Comparison of ENCODE assay signal across 27 cellular contexts in the genomic region with DNA sequence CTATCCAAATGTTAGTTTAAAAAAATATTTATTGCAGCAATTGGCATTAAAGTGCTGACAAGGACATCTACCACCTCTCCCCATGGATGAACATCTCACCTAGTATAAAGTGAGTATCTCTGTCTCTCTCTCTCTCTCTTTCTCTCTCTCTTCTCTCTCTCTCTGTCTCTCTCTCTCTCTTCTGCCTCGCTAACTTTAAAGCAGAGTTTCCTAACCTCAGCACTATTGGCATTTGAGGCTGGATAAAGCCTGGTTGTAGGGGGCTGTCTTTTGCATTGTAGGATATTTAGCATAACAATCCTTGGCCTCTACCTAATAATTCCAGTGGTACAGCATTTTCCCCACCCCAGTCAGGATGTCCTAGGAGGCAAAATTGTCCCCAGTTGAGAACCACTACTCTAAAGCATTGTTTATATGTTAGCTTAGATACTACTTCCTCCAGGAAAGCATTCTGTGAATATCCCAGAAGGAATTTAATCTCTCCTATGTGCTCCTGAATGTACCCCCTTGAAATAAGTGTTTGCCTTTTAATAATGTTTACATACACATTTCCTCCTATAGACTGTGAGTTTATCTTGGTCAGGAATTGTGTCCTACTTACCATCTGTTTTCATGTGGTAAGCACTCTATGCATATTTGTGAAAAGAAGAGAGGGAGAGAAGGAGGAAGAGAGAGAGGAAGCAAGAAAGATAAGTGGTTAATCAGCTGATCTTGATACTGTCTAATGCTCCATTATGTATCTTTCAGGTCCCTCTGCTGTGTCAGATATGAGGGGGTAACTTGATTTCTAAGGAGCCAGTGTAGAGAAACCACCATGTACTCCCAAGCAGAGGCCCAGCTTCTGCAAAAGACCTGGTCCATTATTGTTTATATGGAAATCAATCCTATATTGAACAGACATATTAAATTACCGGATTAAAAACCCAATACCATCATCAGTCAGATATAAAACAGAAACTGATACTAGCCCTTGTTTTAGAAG.
"Had no signal": no experiment of that assay in that cellular context is flagged by ENCODE, and none has a peak within 500 bp of the region (broad histone marks: within the 10 kb centered on the region; RNA-seq: fewer than 3 reads in every experiment).

No MANE protein-coding gene starts in this region.

- H3K9me3 Mint-ChIP-seq: activated B cell treated with CpG ODN at 0.5 μM for 24 hours; activated CD8-positive, alpha-beta T cell treated with anti-CD3 and anti-CD28 coated beads for 36 hours; activated T-cell treated with anti-CD3 and anti-CD28 coated beads, Interleukin-2, amount 50 U/mL, for 4 hours; activated T-helper 17 cell treated with anti-CD3 and anti-CD28 coated beads, Interleukin-2, amount 50 U/mL, for 72 hours; endodermal cell; naive thymus-derived CD8-positive, alpha-beta T cell; neural progenitor cell; stimulated activated naive B cell treated with anti-CD40 and anti-IgM and Interleukin-4, amounts not matched to agents 10 μg/mL and 1 μg/mL and 100 μg/mL, for 72 hours had no signal

- H3K27ac Mint-ChIP-seq: activated B cell treated with CpG ODN at 0.5 μM for 24 hours; activated CD8-positive, alpha-beta T cell treated with anti-CD3 and anti-CD28 coated beads for 36 hours; activated T-helper 17 cell treated with anti-CD3 and anti-CD28 coated beads, Interleukin-2, amount 50 U/mL, for 72 hours; endodermal cell; naive thymus-derived CD8-positive, alpha-beta T cell; neural progenitor cell; stimulated activated naive B cell treated with anti-CD40 and anti-IgM and Interleukin-4, amounts not matched to agents 10 μg/mL and 1 μg/mL and 100 μg/mL, for 72 hours had no signal

- H3K27ac ChIP-seq: breast epithelium, esophagus muscularis mucosa, gastrocnemius medialis, neural progenitor cell, parathyroid adenoma, right atrium auricular region, transverse colon had no signal

- H3K4me2 ChIP-seq: neural progenitor cell had no signal

- H3K36me3 Mint-ChIP-seq: naive thymus-derived CD8-positive, alpha-beta T cell; neural progenitor cell; stimulated activated naive B cell treated with anti-CD40 and anti-IgM and Interleukin-4, amounts not matched to agents 10 μg/mL and 1 μg/mL and 100 μg/mL, for 72 hours had no signal

- H3K9ac ChIP-seq: neural progenitor cell, parathyroid adenoma had no signal

- H3K27me3 Mint-ChIP-seq: activated B cell treated with CpG ODN at 0.5 μM for 24 hours; activated CD8-positive, alpha-beta T cell treated with anti-CD3 and anti-CD28 coated beads for 36 hours; activated T-helper 17 cell treated with anti-CD3 and anti-CD28 coated beads, Interleukin-2, amount 50 U/mL, for 72 hours; naive thymus-derived CD8-positive, alpha-beta T cell; stimulated activated naive B cell treated with anti-CD40 and anti-IgM and Interleukin-4, amounts not matched to agents 10 μg/mL and 1 μg/mL and 100 μg/mL, for 72 hours had no signal

- H3K4me3 Mint-ChIP-seq: activated B cell treated with CpG ODN at 0.5 μM for 24 hours; activated CD8-positive, alpha-beta T cell treated with anti-CD3 and anti-CD28 coated beads for 36 hours; activated T-cell treated with anti-CD3 and anti-CD28 coated beads, Interleukin-2, amount 50 U/mL, for 4 hours; activated T-helper 17 cell treated with anti-CD3 and anti-CD28 coated beads, Interleukin-2, amount 50 U/mL, for 72 hours; endodermal cell; naive thymus-derived CD8-positive, alpha-beta T cell; neural progenitor cell; stimulated activated naive B cell treated with anti-CD40 and anti-IgM and Interleukin-4, amounts not matched to agents 10 μg/mL and 1 μg/mL and 100 μg/mL, for 72 hours had no signal

- H3K36me3 ChIP-seq: breast epithelium, esophagus muscularis mucosa, gastrocnemius medialis, neural progenitor cell, right atrium auricular region, transverse colon had no signal

- H3K4me3 ChIP-seq: breast epithelium, esophagus muscularis mucosa, gastrocnemius medialis, neural progenitor cell, right atrium auricular region, transverse colon had no signal

- DNase-seq: activated B cell treated with CpG ODN at 0.5 μM for 24 hours; activated CD4-positive, alpha-beta T cell treated with anti-CD3 and anti-CD28 coated beads, Interleukin-2, amount 50 U/mL, for 1 hour; activated CD8-positive, alpha-beta T cell treated with anti-CD3 and anti-CD28 coated beads for 36 hours; activated gamma-delta T cell treated with Interleukin-2 at 50 U/mL for 16 hours; activated naive CD4-positive, alpha-beta T cell treated with anti-CD3 and anti-CD28 coated beads, Interleukin-2, amount 50 U/mL, for 16 hours; activated T-cell treated with anti-CD3 and anti-CD28 coated beads, Interleukin-2, amount 50 U/mL, for 4 hours; amygdala; central memory CD4-positive, alpha-beta T cell; endodermal cell; gastrocnemius medialis; glutamatergic neuron; islet precursor cell; left ventricle myocardium superior; midbrain; naive thymus-derived CD8-positive, alpha-beta T cell; occipital lobe; stimulated activated CD4-positive, alpha-beta T cell treated with anti-CD3 and anti-CD28 coated beads, Interleukin-15, amount 100 ng/mL, for 24 hours; stimulated activated CD4-positive, alpha-beta T cell treated with anti-CD3 and anti-CD28 coated beads, Interleukin-2, amount 100 ng/mL, for 24 hours; stimulated activated naive B cell treated with anti-CD40 and anti-IgM and Interleukin-4, amounts not matched to agents 10 μg/mL and 1 μg/mL and 100 μg/mL, for 72 hours; T-helper 2 cell; transverse colon had no signal

- H3K4me1 ChIP-seq: breast epithelium, esophagus muscularis mucosa, gastrocnemius medialis, parathyroid adenoma, transverse colon had no signal

- H3K79me2 ChIP-seq: parathyroid adenoma had no signal

- ATAC-seq: activated CD8-positive, alpha-beta T cell treated with anti-CD3 and anti-CD28 coated beads for 36 hours; activated T-cell treated with anti-CD3 and anti-CD28 coated beads, Interleukin-2, amount 50 U/mL, for 4 hours; activated T-helper 17 cell treated with anti-CD3 and anti-CD28 coated beads, Interleukin-2, amount 50 U/mL, for 72 hours; gastrocnemius medialis; left ventricle myocardium superior; naive thymus-derived CD8-positive, alpha-beta T cell; stimulated activated naive B cell treated with anti-CD40 and anti-IgM and Interleukin-4, amounts not matched to agents 10 μg/mL and 1 μg/mL and 100 μg/mL, for 72 hours had no signal

- H3K9me3 ChIP-seq: breast epithelium, esophagus muscularis mucosa, gastrocnemius medialis, right atrium auricular region, transverse colon had no signal

- H3K4me1 Mint-ChIP-seq: activated B cell treated with CpG ODN at 0.5 μM for 24 hours; activated T-helper 17 cell treated with anti-CD3 and anti-CD28 coated beads, Interleukin-2, amount 50 U/mL, for 72 hours; naive thymus-derived CD8-positive, alpha-beta T cell; stimulated activated naive B cell treated with anti-CD40 and anti-IgM and Interleukin-4, amounts not matched to agents 10 μg/mL and 1 μg/mL and 100 μg/mL, for 72 hours had no signal

- H3K27me3 ChIP-seq: breast epithelium, esophagus muscularis mucosa, gastrocnemius medialis, neural progenitor cell, right atrium auricular region, transverse colon had no signal

- H2AFZ ChIP-seq: neural progenitor cell, parathyroid adenoma had no signal
